Comparison of ENCODE assay signal across 8 cellular contexts in genomic region chr20:14337400-14338171, GRCh38. TPM values are rescaled to one million over a fixed set of nuclear protein-coding genes. Genes with fewer than 3 reads are reported as not detected.
A peak's percentile ranks its signal among the peaks of the same experiment; 100 is the strongest.
DNase-seq lines count a peak whose midpoint lies in the region; ATAC-seq and TF ChIP-seq lines count a peak whose summit lies in the region.

Gene FLRT3, minus strand, starts transcription at chr20:14337612. Its CDS starts 10,106 bp downstream, at chr20:14327506.

- H3K9me3 ChIP-seq in neural progenitor cell (ENCODE audit: low read depth) = no peaks in the 10 kb centered on the region

- peak; percentile 98 for ATAC-seq in GM19035 (IDR thresholded peaks at IDR 0.05; ENCODE audit: unreplicated experiment)
- peak; percentile 98 for ATAC-seq in HG03135 (IDR thresholded peaks at IDR 0.05; ENCODE audit: unreplicated experiment)

- H3K27me3 ChIP-seq in neural progenitor cell = no peaks in the 10 kb centered on the region

- peaks cover 9% of the 10 kb centered on the region for H3F3A ChIP-seq in neural progenitor cell (ENCODE audit: low read depth)

- TF ChIP-seq CTCF in VCaP (conservative IDR thresholded peaks at IDR 0.05) = peak; percentile 94
- peak; percentile 92 for TF ChIP-seq CTCF in neural progenitor cell (IDR thresholded peaks at IDR 0.05)

- peak within 1 kb of the TSS; percentile 90 for H3K4me2 ChIP-seq in neural progenitor cell

- peak within 1 kb of the TSS; percentile 40 for H3K9ac ChIP-seq in neural progenitor cell

- peak within 1 kb of the TSS; percentile 67 for H3K4me3 ChIP-seq in neural progenitor cell

- H2AFZ ChIP-seq in neural progenitor cell (replicated peaks) = no peak within 1 kb of the TSS

- H3K79me2 ChIP-seq in neural progenitor cell (ENCODE audit: low read depth) = peaks cover 49% of the 10 kb centered on the region

- no peaks in the 10 kb centered on the region for H3K9me3 Mint-ChIP-seq in neural progenitor cell

- DNase-seq in C1 segment of cervical spinal cord (lab: John Stamatoyannopoulos, UW) = peak in 13 of 14 donors; percentile 8 to 97 (median 70)
- DNase-seq in NCI-H2107 treated with DMSO at 0.1 percent for 48 hours (lab: John Stamatoyannopoulos, UW; ENCODE audit: unreplicated experiment) = peak; percentile 70
- DNase-seq in germinal center (ENCODE audit: low spot score) = peak; percentile 43
- peak; percentile 92 for DNase-seq in neural progenitor cell (ENCODE audit: low spot score)
- no peak for DNase-seq in stimulated activated naive CD4-positive, alpha-beta T cell (lab: John Stamatoyannopoulos, UW)

- H3K36me3 Mint-ChIP-seq in neural progenitor cell = peaks cover 2% of the 10 kb centered on the region

- H3K36me3 ChIP-seq in neural progenitor cell = no peaks in the 10 kb centered on the region

- peaks cover 17% of the 10 kb centered on the region for H3K4me1 ChIP-seq in neural progenitor cell

- peaks cover 13% of the 10 kb centered on the region for H3K4me1 Mint-ChIP-seq in neural progenitor cell

- H3K27me3 Mint-ChIP-seq in neural progenitor cell (ENCODE audit: insufficient read depth, low read depth) = peaks cover 4% of the 10 kb centered on the region

- H3K27ac Mint-ChIP-seq in neural progenitor cell = peak within 1 kb of the TSS; percentile 89

- H3K27ac ChIP-seq in VCaP (peak within 1 kb of the TSS; percentile 66), neural progenitor cell (peak within 1 kb of the TSS; percentile 6)

- peak within 1 kb of the TSS; percentile 91 for H3K4me3 Mint-ChIP-seq in neural progenitor cell

- H4K20me1 ChIP-seq in neural progenitor cell (ENCODE audit: low read depth) = no peaks in the 10 kb centered on the region

RNA-seq across cellular contexts. Expression of gene FLRT3, which starts in this region (rescaled TPM):
- total RNA-seq in neural progenitor cell (ENCODE audit: low replicate concordance) = 24.0 and 41.8 TPM in 2 replicates

Comparison
In these comparisons a context has a peak if more than half of its experiments do, and no peak if none do; other contexts are left out.
1. DNase-seq: peak in C1 segment of cervical spinal cord (13 of 14), NCI-H2107 treated with DMSO at 0.1 percent for 48 hours (single experiment), germinal center (single experiment) and neural progenitor cell (single experiment); none in stimulated activated naive CD4-positive, alpha-beta T cell (0 of 6).